ENCODE assay signal across 19 cellular contexts in the genomic region with DNA sequence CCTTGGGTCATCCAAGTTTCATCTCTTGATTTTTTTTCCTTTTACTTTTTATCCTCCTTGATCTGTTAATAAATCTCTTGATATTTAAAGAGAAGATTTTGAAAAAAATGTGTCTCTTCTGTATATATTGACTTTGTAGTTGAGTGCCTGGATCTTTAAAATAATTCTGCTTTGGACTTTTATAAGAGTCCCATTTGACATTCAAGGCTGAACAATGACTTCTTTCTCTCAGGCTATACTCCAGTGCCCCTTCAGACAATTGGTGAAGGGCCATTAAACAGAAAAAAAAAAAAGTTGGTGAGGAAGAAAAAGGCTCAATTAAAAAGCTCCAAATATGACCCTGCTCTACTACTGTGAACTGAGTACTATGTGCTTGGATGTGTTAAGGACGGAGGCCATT. TPM values are rescaled to one million over a fixed set of nuclear protein-coding genes. Genes with fewer than 3 reads are reported as not detected.
DNase-seq lines count a peak whose midpoint lies in the region; ATAC-seq and TF ChIP-seq lines count a peak whose summit lies in the region.
"Had no signal": no experiment of that assay in that cellular context is flagged by ENCODE, and none has a peak within 500 bp of the region (broad histone marks: within the 10 kb centered on the region; RNA-seq: fewer than 3 reads in every experiment).

No MANE protein-coding gene starts in this region.

- TF ChIP-seq CTCF in GM23338 (conservative IDR thresholded peaks at IDR 0.05; ENCODE audit: low read depth in 2 of 2) (no peak), thyroid gland (IDR thresholded peaks at IDR 0.05) (no peak), transverse colon (IDR thresholded peaks at IDR 0.05) (no peak)

- no peaks in the 10 kb centered on the region for H4K20me1 ChIP-seq in GM23338 (replicated peaks; ENCODE audit: insufficient read depth)

- H3K27me3 Mint-ChIP-seq in GM23338 (ENCODE audit: insufficient read depth, low read depth, poor library complexity) = peaks cover 6% of the 10 kb centered on the region

- no peak for TF ChIP-seq EP300 in transverse colon (IDR thresholded peaks at IDR 0.05; ENCODE audit: low read depth)

- no peak overlapping the region for H3K27ac ChIP-seq in GM23338 (ENCODE audit: low read depth)
- peak overlapping the region in 2 of 3 donors; percentile 53 to 75 for H3K27ac ChIP-seq in thyroid gland
- H3K27ac ChIP-seq in transverse colon = no peak overlapping the region
- H3K27ac ChIP-seq: GM23248 had no signal

- no peak overlapping the region for H3K27ac Mint-ChIP-seq in GM23338
- H3K27ac Mint-ChIP-seq: IgD-negative memory B cell had no signal

- H3K4me3 ChIP-seq in GM23338 (no peak overlapping the region), thyroid gland (replicated peaks in 1 of 3) (no peak overlapping the region), transverse colon (no peak overlapping the region)
- H3K4me3 ChIP-seq: GM23248 had no signal

- 44 to 54% methylated on average over 1 of the region's 1 CpG for WGBS in thyroid gland, 2 donors
- 90% methylated on average over 1 of the region's 1 CpG for WGBS in transverse colon (ENCODE audit: low coverage in 1 of 2), 2 donors

- H3K36me3 Mint-ChIP-seq in GM23338 (ENCODE audit: low read depth) = no peaks in the 10 kb centered on the region

- H3F3A ChIP-seq in GM23338 (replicated peaks; ENCODE audit: low read depth) = no peaks in the 10 kb centered on the region

- DNase-seq in GM23338 (ENCODE audit: low spot score) (no peak), SK-MEL-5 (ENCODE audit: low read depth, low spot score) (peak; percentile 48), globus pallidus (ENCODE audit: low spot score) (peak; percentile 35), thyroid gland (no peak), NCI-H510A (lab: John Stamatoyannopoulos, UW) (no peak), G401 (ENCODE audit: low spot score) (no peak), transverse colon (no peak)
- DNase-seq: DMS79 treated with DMSO at 0.1 percent for 48 hours; GDM1; GM23248; NCI-H1436; NCI-H2029 treated with DMSO at 0.1 percent for 48 hours; NCI-H2227 treated with DMSO at 0.1 percent for 48 hours; NCI-H526 treated with DMSO at 0.1 percent for 48 hours; NK-92 treated with Interleukin-12 subunit alpha and Interleukin-12 subunit beta, amount 100 ng/mL, for 24 hours; OCI-M1; SK-N-SH had no signal

- no peak for TF ChIP-seq POLR2A in thyroid gland (IDR thresholded peaks at IDR 0.05)
- TF ChIP-seq POLR2A in transverse colon (IDR thresholded peaks at IDR 0.05) = no peak

- peaks cover 7% of the 10 kb centered on the region for H3K4me1 Mint-ChIP-seq in GM23338
- H3K4me1 Mint-ChIP-seq: IgD-negative memory B cell had no signal

- H2AFZ ChIP-seq in GM23338 = 0 out of 2 replicates have a peak overlapping the region, but pooled peaks have one; percentile 28

- no peak for ATAC-seq in GM23338

- intact Hi-C loops in thyroid gland (cut with DNase I) (no loop called here), transverse colon (cut with DNase I; ENCODE audit: low total_unique reads) (no loop called here)

- H3K79me2 ChIP-seq in GM23338 (replicated peaks; ENCODE audit: insufficient read depth) = no peaks in the 10 kb centered on the region

- H3K4me1 ChIP-seq in GM23338 (ENCODE audit: insufficient read depth) (peaks cover 4% of the 10 kb centered on the region; the same call in 1 of the 2 replicates), thyroid gland (peaks cover 33 to 40% of the 10 kb centered on the region in 2 donors), transverse colon (peaks cover 0 to 3% (median 0%) of the 10 kb centered on the region in 4 donors)

- in situ Hi-C loops in SK-MEL-5 (cut with HindIII; ENCODE audit: low pct_unique_long_range_greater_than_20kb, low sequenced_read_pairs) (no loop called here), G401 (cut with HindIII; ENCODE audit: low sequenced_read_pairs) (no loop called here), transverse colon (cut with MboI; ENCODE audit: low pct_ligation_motif_present in 1 of 4, low pct_unique_long_range_greater_than_20kb in 1 of 4, low sequenced_read_pairs in 3 of 4) (no loop called here)

- H3K9me3 ChIP-seq in thyroid gland (no peaks in the 10 kb centered on the region), transverse colon (no peaks in the 10 kb centered on the region)
- H3K9me3 ChIP-seq: SK-N-SH had no signal

- no peaks in the 10 kb centered on the region for H3K27me3 ChIP-seq in GM23338 (ENCODE audit: insufficient read depth)
- no peaks in the 10 kb centered on the region for H3K27me3 ChIP-seq in thyroid gland
- H3K27me3 ChIP-seq in transverse colon = no peaks in the 10 kb centered on the region

- H3K4me2 ChIP-seq in GM23338 = no peak overlapping the region
- H3K4me2 ChIP-seq: SK-N-SH had no signal

- peaks cover 5% of the 10 kb centered on the region; the same call in 1 of the 2 replicates for H3K9me2 ChIP-seq in GM23338 (ENCODE audit: insufficient read depth)
- H3K9me2 ChIP-seq: SK-N-SH had no signal

- no peak overlapping the region for H3K4me3 Mint-ChIP-seq in GM23338
- H3K4me3 Mint-ChIP-seq: IgD-negative memory B cell had no signal

- no peaks in the 10 kb centered on the region for H3K9me3 Mint-ChIP-seq in GM23338
- H3K9me3 Mint-ChIP-seq: IgD-negative memory B cell had no signal

- H3K36me3 ChIP-seq in GM23338 (ENCODE audit: insufficient read depth) (no peaks in the 10 kb centered on the region), thyroid gland (no peaks in the 10 kb centered on the region), transverse colon (no peaks in the 10 kb centered on the region)

TF ChIP-seq in GM23338, 12 proteins besides CTCF, POLR2A, EP300 and RAD21 (continues in another document):
- TF ChIP-seq, protein P1, sequence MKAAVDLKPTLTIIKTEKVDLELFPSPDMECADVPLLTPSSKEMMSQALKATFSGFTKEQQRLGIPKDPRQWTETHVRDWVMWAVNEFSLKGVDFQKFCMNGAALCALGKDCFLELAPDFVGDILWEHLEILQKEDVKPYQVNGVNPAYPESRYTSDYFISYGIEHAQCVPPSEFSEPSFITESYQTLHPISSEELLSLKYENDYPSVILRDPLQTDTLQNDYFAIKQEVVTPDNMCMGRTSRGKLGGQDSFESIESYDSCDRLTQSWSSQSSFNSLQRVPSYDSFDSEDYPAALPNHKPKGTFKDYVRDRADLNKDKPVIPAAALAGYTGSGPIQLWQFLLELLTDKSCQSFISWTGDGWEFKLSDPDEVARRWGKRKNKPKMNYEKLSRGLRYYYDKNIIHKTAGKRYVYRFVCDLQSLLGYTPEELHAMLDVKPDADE (IDR thresholded peaks at IDR 0.05) = no peak
- no peak for TF ChIP-seq ZNF331 (CRISPR knock-in tag; IDR thresholded peaks at IDR 0.05; ENCODE audit: low read depth)
- TF ChIP-seq STAT1 (IDR thresholded peaks at IDR 0.05; ENCODE audit: unreplicated experiment) = no peak

RNA-seq across cellular contexts. Expression of a gene that starts 40.9 kb away (rescaled TPM):
- total RNA-seq in GM23338 (2014; rRNA removed; shearing (Covaris generic)) = 16.4 and 18.7 TPM in 2 replicates
- 2.9 and 7.7 TPM in 2 replicates for polyA plus RNA-seq in GM23338 (2016; fragmentation: Nextera tagmentation; extraction: Ambion mirVana)
- 0.55 TPM in 1 of 2 replicates, not detected in the other for total RNA-seq in SK-MEL-5 (2014; rRNA removed; shearing (Covaris generic))
- polyA plus RNA-seq in SK-MEL-5 (2015; cell fraction: cytosol; rRNA removed) = 2.6 and 2.7 TPM in 2 replicates
- polyA plus RNA-seq in SK-MEL-5 (2015; cell fraction: nucleus; rRNA removed) = 0.33 and 0.34 TPM in 2 replicates
- total RNA-seq in thyroid gland (10 to 100 TPM in 3 of 4 donors, 1 to 10 TPM in 1; 8.8 to 28.1 (median 20.3) TPM), transverse colon (10 to 100 TPM in 3 of 4 donors, 1 to 10 TPM in 1; 7.6 to 30.1 (median 16.5) TPM)
- total RNA-seq in G401 (2014; rRNA removed; shearing (Covaris generic)) = 2.3 and 11.4 TPM in 2 replicates
- total RNA-seq: GM23248, HT1080 had no signal
- polyA plus RNA-seq: GM23248 had no signal

Comparison
In these comparisons a context has a peak if more than half of its experiments do, and no peak if none do; other contexts are left out.
1. DNase-seq: peak in SK-MEL-5 (single experiment) and globus pallidus (single experiment); none in GM23338 (single experiment), thyroid gland (0 of 2), NCI-H510A (single experiment), G401 (single experiment) and transverse colon (single experiment).
2. H3K27ac ChIP-seq: peak in thyroid gland (2 of 3); none in GM23338 (single experiment) and transverse colon (0 of 4).